Comparison of ENCODE assay signal across 22 cellular contexts in the genomic region with DNA sequence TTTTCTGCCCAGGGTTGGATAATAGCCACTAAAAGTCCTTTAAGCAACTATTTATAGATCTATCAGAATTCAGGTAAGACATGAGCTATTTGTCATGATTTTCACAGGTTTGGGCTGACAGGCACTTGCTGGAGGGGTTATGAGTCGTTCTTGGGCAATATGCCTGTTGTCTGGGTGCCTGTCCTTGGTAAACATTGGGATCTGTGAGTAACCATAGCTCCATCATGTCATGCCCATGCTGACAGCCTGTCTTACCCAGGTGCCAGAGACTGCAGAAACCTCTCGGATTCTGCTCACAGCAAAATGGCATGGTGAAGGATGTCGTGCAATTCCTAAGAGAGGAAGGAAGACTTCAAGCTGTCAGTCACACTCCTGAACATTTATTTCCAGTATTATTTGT.
A peak's percentile ranks its signal among the peaks of the same experiment; 100 is the strongest.
DNase-seq lines count a peak whose midpoint lies in the region; FAIRE-seq and TF ChIP-seq lines count a peak whose summit lies in the region.
"Had no signal": no experiment of that assay in that cellular context is flagged by ENCODE, and none has a peak within 500 bp of the region (broad histone marks: within the 10 kb centered on the region; RNA-seq: fewer than 3 reads in every experiment).

No MANE protein-coding gene starts in this region.

- FAIRE-seq in GM12891 (lab: Jason Lieb, UNC), result peak; percentile 9

- H3K9me3 ChIP-seq in Peyer's patch, result no peaks in the 10 kb centered on the region
- H3K9me3 ChIP-seq: esophagus muscularis mucosa, right atrium auricular region, suprapubic skin had no signal

- H3K4me1 Mint-ChIP-seq in dendritic cell treated with granulocyte-macrophage colony-stimulating factor and Interleukin-4, amounts not matched to agents 40 ng/mL and 50 ng/mL, for 4 days (ENCODE audit: low read depth), result peaks cover 30% of the 10 kb centered on the region

- no peak overlapping the region for H3K27ac ChIP-seq in Peyer's patch
- H3K27ac ChIP-seq: dorsolateral prefrontal cortex, esophagus muscularis mucosa, right atrium auricular region, suprapubic skin, VCaP had no signal

- H3K4me1 ChIP-seq in Peyer's patch, result no peaks in the 10 kb centered on the region
- H3K4me1 ChIP-seq: esophagus muscularis mucosa, right atrium auricular region, suprapubic skin had no signal

- no peaks in the 10 kb centered on the region for H3K36me3 Mint-ChIP-seq in dendritic cell treated with granulocyte-macrophage colony-stimulating factor and Interleukin-4, amounts not matched to agents 40 ng/mL and 50 ng/mL, for 4 days (ENCODE audit: low read depth)

- H3K4me3 ChIP-seq in LNCaP clone FGC (ENCODE audit: low read depth, low read length), result no peak overlapping the region
- H3K4me3 ChIP-seq in Peyer's patch, result no peak overlapping the region
- H3K4me3 ChIP-seq: dorsolateral prefrontal cortex, esophagus muscularis mucosa, right atrium auricular region, suprapubic skin had no signal

- no peaks in the 10 kb centered on the region for H3K27me3 Mint-ChIP-seq in dendritic cell treated with granulocyte-macrophage colony-stimulating factor and Interleukin-4, amounts not matched to agents 40 ng/mL and 50 ng/mL, for 4 days

- no peak for DNase-seq in GM12891 (ENCODE audit: insufficient read length, low spot score)
- peak; percentile 4 for DNase-seq in LNCaP clone FGC (ENCODE audit: low read depth)
- DNase-seq in kidney tubule cell (ENCODE audit: low spot score), result peak; percentile 82
- DNase-seq in NCI-H446 treated with DMSO at 0.1 percent for 48 hours (lab: John Stamatoyannopoulos, UW), result no peak
- no peak for DNase-seq in Peyer's patch
- DNase-seq in midbrain (lab: John Stamatoyannopoulos, UW), result no peak
- DNase-seq: activated CD4-positive, alpha-beta T cell treated with anti-CD3 and anti-CD28 coated beads, Interleukin-2, amount 50 U/mL, for 1 hour; activated CD8-positive, alpha-beta memory T cell treated with anti-CD3 and anti-CD28 coated beads, Interleukin-2, amount 50 U/mL, for 48 hours; activated gamma-delta T cell treated with Interleukin-2 at 50 U/mL for 16 hours; amniotic stem cell; caudate nucleus; dorsolateral prefrontal cortex; head of caudate nucleus; NCI-H2081 treated with DMSO at 0.1 percent for 48 hours; NCI-H510A treated with DMSO at 0.1 percent for 48 hours; occipital lobe had no signal

- intact Hi-C loops in dendritic cell treated with granulocyte-macrophage colony-stimulating factor and Interleukin-4, amounts not matched to agents 40 ng/mL and 50 ng/mL, for 4 days (cut with micrococcal nuclease), result no loop called here

- H3K4me3 Mint-ChIP-seq in dendritic cell treated with granulocyte-macrophage colony-stimulating factor and Interleukin-4, amounts not matched to agents 40 ng/mL and 50 ng/mL, for 4 days, result no peak overlapping the region
- H3K4me3 Mint-ChIP-seq: T-helper 1 cell treated with Interleukin-12 subunit alpha and Interleukin-12 subunit beta and Interleukin-4 antibody, amounts not matched to agents 30 μg/mL and 1 μg/mL, for 36 hours had no signal

- no peaks in the 10 kb centered on the region for H3K36me3 ChIP-seq in Peyer's patch
- H3K36me3 ChIP-seq: right atrium auricular region, suprapubic skin had no signal

- H3K27ac Mint-ChIP-seq in dendritic cell treated with granulocyte-macrophage colony-stimulating factor and Interleukin-4, amounts not matched to agents 40 ng/mL and 50 ng/mL, for 4 days, result peak overlapping the region; percentile 70
- H3K27ac Mint-ChIP-seq: T-helper 1 cell treated with Interleukin-12 subunit alpha and Interleukin-12 subunit beta and Interleukin-4 antibody, amounts not matched to agents 30 μg/mL and 1 μg/mL, for 36 hours had no signal

- H3K9me3 Mint-ChIP-seq in dendritic cell treated with granulocyte-macrophage colony-stimulating factor and Interleukin-4, amounts not matched to agents 40 ng/mL and 50 ng/mL, for 4 days, result no peaks in the 10 kb centered on the region
- H3K9me3 Mint-ChIP-seq: T-helper 1 cell treated with Interleukin-12 subunit alpha and Interleukin-12 subunit beta and Interleukin-4 antibody, amounts not matched to agents 30 μg/mL and 1 μg/mL, for 36 hours had no signal

- TF ChIP-seq POLR2A in GM12891 (IDR thresholded peaks at IDR 0.05; ENCODE audit: low read depth, low read length), result no peak
- TF ChIP-seq POLR2A in Peyer's patch (IDR thresholded peaks at IDR 0.05), result no peak

- no peak for TF ChIP-seq CTCF in LNCaP clone FGC (IDR thresholded peaks at IDR 0.05; ENCODE audit: control insufficient read depth, extremely low read depth, insufficient read depth)
- no peak for TF ChIP-seq CTCF in Peyer's patch (IDR thresholded peaks at IDR 0.05)

- H3K27me3 ChIP-seq in Peyer's patch, result no peaks in the 10 kb centered on the region
- H3K27me3 ChIP-seq: dorsolateral prefrontal cortex, esophagus muscularis mucosa, right atrium auricular region, suprapubic skin had no signal

TF ChIP-seq in GM12891, 5 proteins besides CTCF, POLR2A, EP300 and RAD21:
- TF ChIP-seq PAX5 (IDR thresholded peaks at IDR 0.05; ENCODE audit: insufficient read depth, low read length, severe bottlenecking), result no peak
- no peak for TF ChIP-seq POU2F2 (IDR thresholded peaks at IDR 0.05; ENCODE audit: low read depth, low read length)
- TF ChIP-seq SPI1 (IDR thresholded peaks at IDR 0.05; ENCODE audit: low read depth, low read length), result no peak
- no peak for TF ChIP-seq TAF1 (IDR thresholded peaks at IDR 0.05; ENCODE audit: low read depth, low read length)
- TF ChIP-seq POLR2AphosphoS5 (IDR thresholded peaks at IDR 0.05; ENCODE audit: low read depth, low read length), result no peak

Comparison
In these comparisons a context has a peak if more than half of its experiments do, and no peak if none do; other contexts are left out.
1. DNase-seq: peak in LNCaP clone FGC (single experiment) and kidney tubule cell (single experiment); none in GM12891 (single experiment), NCI-H446 treated with DMSO at 0.1 percent for 48 hours (single experiment), Peyer's patch (0 of 3) and midbrain (single experiment).